ENCODE assay signal across 8 cellular contexts in the genomic region with DNA sequence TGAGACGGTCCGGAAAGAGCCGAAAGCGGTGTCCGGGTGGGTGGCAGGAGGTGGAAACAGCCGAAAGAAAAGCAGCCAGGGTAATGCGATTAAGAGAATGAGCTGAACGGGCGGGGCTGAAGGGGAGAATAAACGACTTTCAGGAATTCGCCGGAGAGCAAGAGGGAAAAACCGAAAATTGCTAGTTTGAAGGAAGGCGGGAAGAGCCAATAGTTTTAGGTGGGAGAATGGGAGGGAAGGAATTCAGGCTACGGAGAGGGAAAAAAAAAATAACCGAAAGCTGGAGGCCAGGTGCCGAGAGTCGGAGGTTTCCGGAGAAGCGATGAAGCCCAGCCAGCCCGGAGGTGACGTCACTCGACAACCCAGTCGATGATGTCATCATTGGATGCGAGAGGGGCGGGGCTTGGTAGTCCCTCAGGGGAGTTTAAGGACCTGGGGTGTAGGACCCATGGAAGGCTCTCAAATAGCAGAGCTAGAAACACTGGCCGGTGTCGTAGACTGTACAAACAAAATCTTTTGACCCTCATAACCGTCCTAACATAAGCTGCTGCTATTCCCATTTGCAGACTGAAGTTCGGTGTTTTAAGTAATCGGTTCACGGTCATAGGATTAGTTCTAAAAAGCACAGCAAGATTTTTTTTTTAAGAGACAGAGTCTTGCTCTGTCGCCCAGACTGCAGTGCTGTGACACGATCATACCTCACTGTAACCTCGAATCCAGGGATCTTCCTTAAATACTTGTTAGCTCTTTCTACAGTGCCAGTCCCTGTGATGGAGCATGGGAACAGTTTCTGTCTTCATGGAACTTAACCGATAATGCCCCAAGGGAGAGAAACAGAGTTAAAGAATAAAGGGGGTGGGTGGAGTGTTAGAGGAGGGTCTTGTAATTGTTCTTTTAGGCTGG.
DNase-seq lines count a peak whose midpoint lies in the region; ATAC-seq and TF ChIP-seq lines count a peak whose summit lies in the region.

Gene ZC3H4, minus strand, starts transcription at position 331 of the 903 bp plus-strand sequence. CDS start 1,192 bp downstream, outside the sequence.

- peak; percentile 40 for ATAC-seq in GM18498 (IDR thresholded peaks at IDR 0.05; ENCODE audit: unreplicated experiment)
- peak; percentile 31 for ATAC-seq in HG03565 (IDR thresholded peaks at IDR 0.05; ENCODE audit: unreplicated experiment)
- no peak for ATAC-seq in HG02623 (IDR thresholded peaks at IDR 0.05; ENCODE audit: unreplicated experiment)

- H3K27ac ChIP-seq in coronary artery = peak within 1 kb of the TSS; percentile 99 to 100
- peak within 1 kb of the TSS; percentile 100 for H3K27ac ChIP-seq in layer of hippocampus (ENCODE audit: low read depth, low read length)

- H3K27me3 ChIP-seq in layer of hippocampus (ENCODE audit: control insufficient read depth, insufficient read depth, low read length) = no peaks in the 10 kb centered on the region

- TF ChIP-seq CTCF in coronary artery (IDR thresholded peaks at IDR 0.05) = no peak

- peak within 1 kb of the TSS; percentile 87 for H3K4me3 ChIP-seq in coronary artery

- DNase-seq in NCI-H748 treated with DMSO at 0.1 percent for 48 hours (lab: John Stamatoyannopoulos, UW) (peak; percentile 93), coronary artery (ENCODE audit: low spot score) (peak; percentile 97)
- DNase-seq in activated CD4-positive, alpha-beta T cell treated with anti-CD3 and anti-CD28 coated beads, Interleukin-2, amount 50 U/mL, for 1 hour = peak; percentile 97
- DNase-seq in stimulated activated CD4-positive, alpha-beta T cell treated with anti-CD3 and anti-CD28 coated beads, Interleukin-1b, Interleukin-23, amount 100 ng/mL, for 4 hours (ENCODE audit: low read depth in 2 of 2) = peak; percentile 91 to 95
